In the genomic region with DNA sequence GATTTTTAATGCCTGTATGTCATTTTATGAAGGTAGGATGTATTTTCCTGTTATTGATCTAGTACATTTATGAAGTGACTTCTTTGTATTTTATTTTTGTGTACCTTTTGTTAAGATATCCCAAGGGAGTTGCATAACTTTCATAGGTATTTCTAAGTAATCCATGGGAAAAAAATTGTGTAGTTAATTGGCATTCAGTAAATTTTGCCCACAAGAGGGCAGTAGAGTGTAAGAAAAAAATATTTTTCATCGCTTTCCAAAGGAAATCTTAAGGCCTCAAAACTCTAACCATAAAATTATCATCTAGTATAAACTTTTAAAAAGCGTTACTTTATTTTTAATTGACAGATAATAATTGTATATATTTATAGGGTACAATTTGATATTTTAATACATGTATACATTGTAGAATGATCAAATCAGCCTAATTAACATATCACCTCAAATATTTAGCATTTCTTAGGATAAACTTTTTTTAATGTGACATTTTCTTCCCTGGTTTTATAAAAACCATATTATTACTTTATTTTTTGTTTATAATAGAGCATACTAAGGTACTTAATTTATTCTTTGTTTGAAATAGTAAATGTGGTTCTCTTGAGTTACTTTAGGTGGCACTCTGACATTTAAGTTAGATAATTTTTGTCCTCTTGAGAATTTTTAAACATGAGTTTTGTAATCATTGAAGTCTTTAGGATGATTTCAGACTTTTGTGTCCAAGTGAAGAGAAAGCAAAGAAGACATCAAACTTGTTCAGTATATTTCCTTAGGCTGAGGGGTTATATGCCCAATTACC, we compare ENCODE assay signal across 1 cellular context.
TF ChIP-seq lines count a peak whose summit lies in the region.

No MANE protein-coding gene starts in this region.

TF ChIP-seq in HepG2, 621 proteins besides CTCF, POLR2A, EP300 and RAD21:
- 0 out of 2 replicates have a peak, but pooled peaks have one; percentile 15 for TF ChIP-seq STAG1 (CRISPR knock-in tag; IDR thresholded peaks at IDR 0.05)
